ENCODE assay signal across 1 cellular context in genomic region chr1:153771841-153772593, GRCh38.
TF ChIP-seq lines count a peak whose summit lies in the region.

No MANE protein-coding gene starts in this region.

TF ChIP-seq in WTC11, 78 proteins besides CTCF, POLR2A, EP300 and RAD21 (continued from another document):
- TF ChIP-seq PRDM15 (CRISPR knock-in tag; IDR thresholded peaks at IDR 0.05) = no peak
- no peak for TF ChIP-seq NR3C1 (CRISPR knock-in tag; conservative IDR thresholded peaks at IDR 0.05; ENCODE audit: low read depth)
- no peak for TF ChIP-seq JAZF1 (CRISPR knock-in tag; IDR thresholded peaks at IDR 0.05)
- TF ChIP-seq ATF6 (CRISPR knock-in tag; IDR thresholded peaks at IDR 0.05) = no peak
- TF ChIP-seq FOXP1 (CRISPR knock-in tag; IDR thresholded peaks at IDR 0.05; ENCODE audit: borderline replicate concordance) = peak; percentile 65; the same call in 1 of the 2 replicates
- TF ChIP-seq ERG (CRISPR knock-in tag; IDR thresholded peaks at IDR 0.05) = no peak
